Comparison of ENCODE assay signal across 14 cellular contexts in the genomic region with DNA sequence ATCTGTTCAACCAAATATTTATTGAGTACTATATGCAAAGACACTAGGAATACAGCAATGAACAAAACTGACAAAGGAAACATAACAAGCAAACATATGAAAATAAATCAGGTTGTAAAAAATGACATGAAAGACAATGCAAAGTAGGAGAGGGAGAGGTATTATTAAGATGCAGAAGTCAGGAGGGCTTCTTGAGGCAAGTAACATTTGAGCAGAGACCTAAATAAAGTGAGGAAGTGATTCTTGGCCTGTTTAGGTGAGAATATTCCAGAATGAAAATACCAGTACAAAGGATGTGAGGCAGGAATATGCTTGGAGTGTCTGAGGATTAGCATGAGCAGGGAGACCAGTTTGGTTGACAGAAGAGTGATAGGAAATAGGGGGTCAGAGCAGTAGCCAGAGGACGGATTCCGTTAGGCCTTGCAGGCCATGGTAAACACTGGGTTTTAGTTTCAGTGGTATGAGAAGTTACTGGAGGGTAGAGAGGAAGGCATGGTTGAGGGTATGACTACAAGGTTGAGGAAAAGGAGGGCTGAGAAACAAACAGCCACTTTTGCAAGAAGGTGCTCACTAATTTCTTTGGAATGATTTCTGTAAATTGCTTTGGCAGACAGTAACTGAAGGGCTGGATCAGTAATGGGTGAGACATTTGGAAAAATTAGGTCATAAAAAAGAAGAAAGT.
DNase-seq lines count a peak whose midpoint lies in the region; ATAC-seq, FAIRE-seq and TF ChIP-seq lines count a peak whose summit lies in the region.
"Had no signal": no experiment of that assay in that cellular context is flagged by ENCODE, and none has a peak within 500 bp of the region (broad histone marks: within the 10 kb centered on the region; RNA-seq: fewer than 3 reads in every experiment).

No MANE protein-coding gene starts in this region.

- H3K27me3 Mint-ChIP-seq in stimulated activated memory B cell treated with anti-CD40 and anti-IgM and Interleukin-4, amounts not matched to agents 10 μg/mL and 1 μg/mL and 100 μg/mL, for 72 hours: no peaks in the 10 kb centered on the region

- no peaks in the 10 kb centered on the region for H3K79me2 ChIP-seq in GM12878 (ENCODE audit: control insufficient read depth, insufficient read depth, low read length)

- FAIRE-seq in GM12878 (lab: Jason Lieb, UNC): peak; percentile 75
- FAIRE-seq: bronchial epithelial cell had no signal

- no peak overlapping the region for H3K27ac ChIP-seq in GM12878 (ENCODE audit: control insufficient read depth, insufficient read depth)
- H3K27ac ChIP-seq: left lung, thoracic aorta had no signal

- H2AFZ ChIP-seq in GM12878 (ENCODE audit: control insufficient read depth, low read depth, low read length): no peak overlapping the region

- no peak overlapping the region for H3K9ac ChIP-seq in GM12878 (ENCODE audit: control insufficient read depth, insufficient read depth, low read length)

- peaks cover 25% of the 10 kb centered on the region for H3K4me1 Mint-ChIP-seq in stimulated activated memory B cell treated with anti-CD40 and anti-IgM and Interleukin-4, amounts not matched to agents 10 μg/mL and 1 μg/mL and 100 μg/mL, for 72 hours

- peak; percentile 65 for ATAC-seq in GM18508 (IDR thresholded peaks at IDR 0.05; ENCODE audit: insufficient read depth, unreplicated experiment)
- peak; percentile 84 for ATAC-seq in HG02981 (IDR thresholded peaks at IDR 0.05; ENCODE audit: unreplicated experiment)
- peak; percentile 48; the same call in 1 of the 3 replicates for ATAC-seq in GM12878
- ATAC-seq in stimulated activated memory B cell treated with anti-CD40 and anti-IgM and Interleukin-4, amounts not matched to agents 10 μg/mL and 1 μg/mL and 100 μg/mL, for 72 hours: peak; percentile 96
- ATAC-seq in HG02852 (IDR thresholded peaks at IDR 0.05; ENCODE audit: unreplicated experiment): no peak
- no peak for ATAC-seq in HG03457 (IDR thresholded peaks at IDR 0.05; ENCODE audit: unreplicated experiment)
- ATAC-seq: left lung had no signal

- no peaks in the 10 kb centered on the region; a peak in 1 of 4 replicates for H3K27me3 ChIP-seq in GM12878 (replicated peaks in 1 of 2; ENCODE audit: control insufficient read depth in 2 of 2, insufficient read depth in 2 of 2, low read length in 1 of 2)
- H3K27me3 ChIP-seq: left lung had no signal

- no peaks in the 10 kb centered on the region for H3K9me3 ChIP-seq in GM12878 (replicated peaks; ENCODE audit: control insufficient read depth, insufficient read depth, low read length)
- H3K9me3 ChIP-seq: left lung, thoracic aorta had no signal

- H3K36me3 ChIP-seq in GM12878 (ENCODE audit: control insufficient read depth in 2 of 2, insufficient read depth in 2 of 2, low read length in 1 of 2): no peaks in the 10 kb centered on the region

- TF ChIP-seq RAD21 in GM12878 (IDR thresholded peaks at IDR 0.05; ENCODE audit: insufficient read depth, low read depth, low read length): no peak

- no peaks in the 10 kb centered on the region for H3K4me1 ChIP-seq in GM12878 (ENCODE audit: control insufficient read depth, insufficient read depth, low read length)

- WGBS in GM12878 (ENCODE audit: insufficient coverage, insufficient replicate concordance, low lambda C conversion rate, missing lambda C conversion rate): 8% methylated on average over 2 of the region's 2 CpGs

- intact Hi-C loops in GM12878 (cut with micrococcal nuclease; ENCODE audit: unreplicated experiment): no loop called here

- TF ChIP-seq CTCF in GM12878 (IDR thresholded peaks at IDR 0.05 in 2 of 3, conservative IDR thresholded peaks at IDR 0.05 in 1 of 3; ENCODE audit: control insufficient read depth in 2 of 3, extremely low read depth in 1 of 3, insufficient read depth in 1 of 3, low read depth in 3 of 3, low read length in 3 of 3): no peak

- H3K9me3 Mint-ChIP-seq in stimulated activated memory B cell treated with anti-CD40 and anti-IgM and Interleukin-4, amounts not matched to agents 10 μg/mL and 1 μg/mL and 100 μg/mL, for 72 hours: no peaks in the 10 kb centered on the region
- H3K9me3 Mint-ChIP-seq: nephron had no signal

- H3K4me3 Mint-ChIP-seq in stimulated activated memory B cell treated with anti-CD40 and anti-IgM and Interleukin-4, amounts not matched to agents 10 μg/mL and 1 μg/mL and 100 μg/mL, for 72 hours: no peak overlapping the region
- H3K4me3 Mint-ChIP-seq: nephron had no signal

- in situ Hi-C loops in GM12878 (cut with MboI): no loop called here

- no TSS peak for BruUV-seq in GM12878 (replicated peaks; lab: Mats Ljungman, UMichigan)

- DNase-seq in GM12878 (ENCODE audit: low read depth, low spot score) (peak; percentile 8), D341Med (ENCODE audit: low spot score) (no peak)
- DNase-seq in activated naive CD4-positive, alpha-beta T cell treated with anti-CD3 and anti-CD28 coated beads, Interleukin-2, amount 50 U/mL, for 16 hours: no peak
- DNase-seq: hippocampal formation, left lung, NCI-H774 had no signal

- no peak for TF ChIP-seq POLR2A in GM12878 (IDR thresholded peaks at IDR 0.05; ENCODE audit: low read depth, low read length)

- TF ChIP-seq EP300 in GM12878 (IDR thresholded peaks at IDR 0.05; ENCODE audit: borderline replicate concordance in 1 of 2, control insufficient read depth in 1 of 2, low read depth in 2 of 2, low read length in 2 of 2): no peak

- H4K20me1 ChIP-seq in GM12878 (ENCODE audit: control insufficient read depth, insufficient read depth): no peaks in the 10 kb centered on the region

- no peak overlapping the region for H3K27ac Mint-ChIP-seq in stimulated activated memory B cell treated with anti-CD40 and anti-IgM and Interleukin-4, amounts not matched to agents 10 μg/mL and 1 μg/mL and 100 μg/mL, for 72 hours
- H3K27ac Mint-ChIP-seq: nephron had no signal

- POLR2A ChIA-PET in GM12878 (lab: Charles Lee): no interaction called here

- CTCF ChIA-PET in GM12878 (lab: Yijun Ruan, JAX): interaction anchor here (0.6 to 1.3 kb wide), 3 partner anchors 117 to 468 kb away, joined by 3 to 4 read pairs (median 3); no protein-coding TSS in a partner anchor

- no peak overlapping the region for H3K4me2 ChIP-seq in GM12878 (ENCODE audit: control insufficient read depth, insufficient read depth)

- H3K4me3 ChIP-seq in GM12878: no peak overlapping the region
- H3K4me3 ChIP-seq: left lung, thoracic aorta had no signal

- SMC1A ChIA-PET in GM12878 (lab: Charles Lee; ENCODE audit: uncharacterized antibody, unreplicated experiment): no interaction called here

- RAD21 ChIA-PET in GM12878 (lab: Charles Lee; ENCODE audit: unreplicated experiment): no interaction called here

- H3K36me3 Mint-ChIP-seq in stimulated activated memory B cell treated with anti-CD40 and anti-IgM and Interleukin-4, amounts not matched to agents 10 μg/mL and 1 μg/mL and 100 μg/mL, for 72 hours: no peaks in the 10 kb centered on the region

TF ChIP-seq in GM12878, 131 proteins besides CTCF, POLR2A, EP300 and RAD21:
- TF ChIP-seq RUNX3 (IDR thresholded peaks at IDR 0.05; ENCODE audit: low read length): 0 out of 2 replicates have a peak, but pooled peaks have one; percentile 28
- no peak for TF ChIP-seq ZBED1 (IDR thresholded peaks at IDR 0.05; ENCODE audit: borderline replicate concordance)

Comparison
In these comparisons a context has a peak if more than half of its experiments do, and no peak if none do; other contexts are left out.
1. ATAC-seq: peak in GM18508 (single experiment), HG02981 (single experiment), GM12878 (single experiment) and stimulated activated memory B cell treated with anti-CD40 and anti-IgM and Interleukin-4, amounts not matched to agents 10 μg/mL and 1 μg/mL and 100 μg/mL, for 72 hours (single experiment); none in HG02852 (single experiment) and HG03457 (single experiment).